8 cellular contexts compared by ENCODE assay signal in the genomic region with DNA sequence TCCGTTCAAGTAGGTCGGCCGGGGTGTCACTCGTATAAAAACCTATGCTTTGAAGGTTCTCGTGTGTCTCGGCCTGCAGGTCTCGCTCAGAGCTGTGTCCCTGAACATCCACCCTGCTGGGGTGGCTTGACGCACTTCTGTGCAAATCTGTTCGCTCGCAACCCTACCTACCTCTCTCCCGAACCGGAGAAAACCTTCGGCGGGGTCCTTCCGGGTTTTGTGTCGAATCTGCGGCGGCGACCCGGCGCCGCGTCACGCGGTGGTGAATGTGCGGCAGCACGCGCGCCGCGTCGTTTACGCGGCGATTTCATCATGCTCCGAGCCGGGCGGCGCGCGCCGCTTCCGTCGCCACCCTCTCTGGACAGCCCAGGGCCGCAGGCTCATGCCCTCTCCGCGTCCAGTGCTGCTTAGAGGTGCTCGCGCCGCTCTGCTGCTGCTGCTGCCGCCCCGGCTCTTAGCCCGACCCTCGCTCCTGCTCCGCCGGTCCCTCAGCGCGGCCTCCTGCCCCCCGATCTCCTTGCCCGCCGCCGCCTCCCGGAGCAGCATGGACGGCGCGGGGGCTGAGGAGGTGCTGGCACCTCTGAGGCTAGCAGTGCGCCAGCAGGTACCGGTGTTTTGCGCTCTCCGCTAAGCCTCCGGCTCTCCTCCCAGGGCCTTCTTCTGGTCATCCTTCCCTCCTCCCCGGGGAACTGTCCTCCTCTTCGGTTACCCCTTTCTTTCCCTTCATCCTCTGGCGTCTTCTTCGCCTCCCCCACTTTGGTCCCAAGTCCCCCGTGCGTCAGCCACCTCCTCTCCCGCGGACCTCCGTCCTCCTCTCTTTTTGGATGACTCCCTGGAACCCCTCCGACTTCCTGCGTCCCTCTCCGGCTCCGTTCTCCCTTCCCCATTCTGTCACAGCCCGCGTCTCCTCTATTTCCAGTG. TPM values are rescaled to one million over a fixed set of nuclear protein-coding genes. Genes with fewer than 3 reads are reported as not detected.
DNase-seq lines count a peak whose midpoint lies in the region; ATAC-seq and TF ChIP-seq lines count a peak whose summit lies in the region.

A gene with protein sequence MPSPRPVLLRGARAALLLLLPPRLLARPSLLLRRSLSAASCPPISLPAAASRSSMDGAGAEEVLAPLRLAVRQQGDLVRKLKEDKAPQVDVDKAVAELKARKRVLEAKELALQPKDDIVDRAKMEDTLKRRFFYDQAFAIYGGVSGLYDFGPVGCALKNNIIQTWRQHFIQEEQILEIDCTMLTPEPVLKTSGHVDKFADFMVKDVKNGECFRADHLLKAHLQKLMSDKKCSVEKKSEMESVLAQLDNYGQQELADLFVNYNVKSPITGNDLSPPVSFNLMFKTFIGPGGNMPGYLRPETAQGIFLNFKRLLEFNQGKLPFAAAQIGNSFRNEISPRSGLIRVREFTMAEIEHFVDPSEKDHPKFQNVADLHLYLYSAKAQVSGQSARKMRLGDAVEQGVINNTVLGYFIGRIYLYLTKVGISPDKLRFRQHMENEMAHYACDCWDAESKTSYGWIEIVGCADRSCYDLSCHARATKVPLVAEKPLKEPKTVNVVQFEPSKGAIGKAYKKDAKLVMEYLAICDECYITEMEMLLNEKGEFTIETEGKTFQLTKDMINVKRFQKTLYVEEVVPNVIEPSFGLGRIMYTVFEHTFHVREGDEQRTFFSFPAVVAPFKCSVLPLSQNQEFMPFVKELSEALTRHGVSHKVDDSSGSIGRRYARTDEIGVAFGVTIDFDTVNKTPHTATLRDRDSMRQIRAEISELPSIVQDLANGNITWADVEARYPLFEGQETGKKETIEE (plus strand): TSS at position 339 of the 921 bp plus-strand sequence. CDS start 44 bp downstream, at position 383.

- peak within 1 kb of the TSS; percentile 85 for H3K4me2 ChIP-seq in OCI-LY1 (ENCODE audit: low read length)

- peak; percentile 78 for ATAC-seq in GM21447 (IDR thresholded peaks at IDR 0.05; ENCODE audit: unreplicated experiment)

- DNase-seq in D341Med (ENCODE audit: low spot score) (peak; percentile 92), mesothelial cell of epicardium (ENCODE audit: low spot score in 2 of 2, unreplicated experiment in 2 of 2) (peak; percentile 68 to 84)
- peak; percentile 90 for DNase-seq in activated CD8-positive, alpha-beta memory T cell treated with anti-CD3 and anti-CD28 coated beads, Interleukin-2, amount 50 U/mL, for 4 hours
- DNase-seq in stimulated activated CD8-positive, alpha-beta memory T cell treated with anti-CD3 and anti-CD28 coated beads, Interleukin-15, amount 100 ng/mL, for 4 hours (ENCODE audit: low read depth in 2 of 2): peak; percentile 75 to 82

- H3K27me3 ChIP-seq in HUES6 (ENCODE audit: control insufficient read depth, insufficient read depth, low read length) (no peaks in the 10 kb centered on the region), OCI-LY1 (ENCODE audit: insufficient read depth, low read length) (no peaks in the 10 kb centered on the region)

- peaks cover 25% of the 10 kb centered on the region for H3K4me1 Mint-ChIP-seq in mesothelial cell of epicardium

- H3K36me3 ChIP-seq in HUES6 (ENCODE audit: control insufficient read depth, insufficient read depth, low read length) (peaks cover 28% of the 10 kb centered on the region), OCI-LY1 (ENCODE audit: insufficient read depth, low read length) (peaks cover 17% of the 10 kb centered on the region)

- H3K79me2 ChIP-seq in OCI-LY1 (ENCODE audit: insufficient read depth, low read length): peaks cover 45% of the 10 kb centered on the region

- H3K9me3 Mint-ChIP-seq in mesothelial cell of epicardium: no peaks in the 10 kb centered on the region

- no peaks in the 10 kb centered on the region for H3F3A ChIP-seq in OCI-LY1 (ENCODE audit: insufficient read depth, low read length)

- no peak for TF ChIP-seq CTCF in OCI-LY1 (IDR thresholded peaks at IDR 0.05; ENCODE audit: low read length)
- TF ChIP-seq CTCF in mesothelial cell of epicardium (IDR thresholded peaks at IDR 0.05; ENCODE audit: unreplicated experiment): no peak

- peak within 1 kb of the TSS; percentile 98 for H3K27ac Mint-ChIP-seq in mesothelial cell of epicardium

- in situ Hi-C loops in endometrial microvascular endothelial cells (cut with HindIII; ENCODE audit: inconsistent ontology term, low pct_unique_long_range_greater_than_20kb, low sequenced_read_pairs): no loop called here

- H4K20me1 ChIP-seq in OCI-LY1 (ENCODE audit: insufficient read depth, low read length): no peaks in the 10 kb centered on the region

- no peaks in the 10 kb centered on the region for H3K27me3 Mint-ChIP-seq in mesothelial cell of epicardium (ENCODE audit: low read depth)

- peak within 1 kb of the TSS; percentile 98 for H3K4me3 Mint-ChIP-seq in mesothelial cell of epicardium

- H3K9me2 ChIP-seq in OCI-LY1 (ENCODE audit: low read depth, low read length): no peaks in the 10 kb centered on the region

- H3K9ac ChIP-seq in HUES6 (ENCODE audit: low read length) (peak within 1 kb of the TSS; percentile 99), OCI-LY1 (ENCODE audit: low read length) (peak within 1 kb of the TSS; percentile 90)

- peaks cover 8% of the 10 kb centered on the region for H3K36me3 Mint-ChIP-seq in mesothelial cell of epicardium

- H3K4me3 ChIP-seq in HUES6 (ENCODE audit: low read depth, low read length) (peak within 1 kb of the TSS; percentile 99), OCI-LY1 (ENCODE audit: low read depth, low read length, poor library complexity, severe bottlenecking) (peak within 1 kb of the TSS; percentile 84)

- no peaks in the 10 kb centered on the region for H3K9me3 ChIP-seq in HUES6 (ENCODE audit: control insufficient read depth, insufficient read depth, low read depth, low read length)
- no peaks in the 10 kb centered on the region for H3K9me3 ChIP-seq in OCI-LY1 (ENCODE audit: low read length)

- peaks cover 4% of the 10 kb centered on the region for H3K4me1 ChIP-seq in HUES6 (ENCODE audit: control insufficient read depth, insufficient read depth, low read length)
- peaks cover 27% of the 10 kb centered on the region for H3K4me1 ChIP-seq in OCI-LY1 (ENCODE audit: insufficient read depth, low read length, severe bottlenecking)

- H3K27ac ChIP-seq in HUES6 (ENCODE audit: low read depth, low read length) (peak within 1 kb of the TSS; percentile 98), OCI-LY1 (ENCODE audit: low read depth, low read length, poor library complexity, severe bottlenecking) (peak within 1 kb of the TSS; percentile 93)

- H2AFZ ChIP-seq in OCI-LY1 (ENCODE audit: low read length): peak within 1 kb of the TSS; percentile 81

RNA-seq across cellular contexts. Expression of the gene that starts here (rescaled TPM):
- total RNA-seq in endometrial microvascular endothelial cells (ENCODE audit: inconsistent ontology term) (226 TPM), mesothelial cell of epicardium (87.5 to 92.2 TPM (median 90.3 TPM) in 3 replicates)

Comparison
In these comparisons a context has a peak if more than half of its experiments do, and no peak if none do; other contexts are left out.
1. Peak in every context shown above with its lines: DNase-seq, ATAC-seq, H3K4me3 ChIP-seq and H3K27ac ChIP-seq.